ENCODE assay signal across 8 cellular contexts in genomic region chr1:156338180-156338973, GRCh38. TPM values are rescaled to one million over a fixed set of nuclear protein-coding genes. Genes with fewer than 3 reads are reported as not detected.
DNase-seq lines count a peak whose midpoint lies in the region; ATAC-seq, FAIRE-seq and TF ChIP-seq lines count a peak whose summit lies in the region.

Gene CCT3, minus strand, starts transcription at chr1:156338292. Its CDS starts 108 bp downstream, at chr1:156338184.
Gene TSACC, plus strand, starts transcription at chr1:156338526. Its CDS starts 1,232 bp downstream, at chr1:156339758.

- TF ChIP-seq EP300 in tibial nerve (IDR thresholded peaks at IDR 0.05): peak; percentile 68 to 78

- H3K27ac ChIP-seq in parathyroid adenoma (peak within 1 kb of the TSS; percentile 60), tibial nerve (peak within 1 kb of the TSS; percentile 64 to 88 (median 80))

- peak; percentile 90 for DNase-seq in GM12891 (ENCODE audit: insufficient read length, low spot score)
- peak; percentile 99 for DNase-seq in NCI-H1417 treated with DMSO at 0.1 percent for 48 hours (lab: John Stamatoyannopoulos, UW)
- peak; percentile 93 to 97 for DNase-seq in SW 1271 (lab: John Stamatoyannopoulos, UW)
- peak; percentile 99 for DNase-seq in adipocyte (ENCODE audit: low read depth)
- peak; percentile 99 for DNase-seq in cardiac septum (ENCODE audit: low spot score)
- DNase-seq in tibial nerve (ENCODE audit: low spot score in 2 of 2): peak; percentile 99 to 100

- H3K36me3 ChIP-seq in adipocyte (ENCODE audit: control insufficient read depth, insufficient read depth, low read length, severe bottlenecking) (peaks cover 24% of the 10 kb centered on the region), parathyroid adenoma (ENCODE audit: control insufficient read depth, insufficient read depth, low read length) (no peaks in the 10 kb centered on the region), tibial nerve (peaks cover 0 to 22% (median 0%) of the 10 kb centered on the region in 3 donors)

- H3K79me2 ChIP-seq in parathyroid adenoma: peaks cover 13% of the 10 kb centered on the region

- TF ChIP-seq POLR2A in GM12891 (IDR thresholded peaks at IDR 0.05; ENCODE audit: low read depth, low read length): peak; percentile 95
- TF ChIP-seq POLR2A in tibial nerve (IDR thresholded peaks at IDR 0.05): peak; percentile 44 to 65

- H3K9ac ChIP-seq in adipocyte (ENCODE audit: low read length) (peak within 1 kb of the TSS; percentile 99), parathyroid adenoma (peak within 1 kb of the TSS; percentile 19)

- 1% methylated on average over 36 to 46 of the region's 47 CpGs for WGBS in tibial nerve, 2 donors

- no peak for TF ChIP-seq CTCF in parathyroid adenoma (IDR thresholded peaks at IDR 0.05)
- TF ChIP-seq CTCF in tibial nerve (IDR thresholded peaks at IDR 0.05): peak in 1 of 5 experiments; percentile 26

- peak within 1 kb of the TSS; percentile 95 for H3K4me2 ChIP-seq in parathyroid adenoma (ENCODE audit: low read length)

- peak within 1 kb of the TSS; percentile 100 for H3K4me3 ChIP-seq in adipocyte (ENCODE audit: low read length)
- peak within 1 kb of the TSS; percentile 96 for H3K4me3 ChIP-seq in parathyroid adenoma (ENCODE audit: low read depth, low read length)
- H3K4me3 ChIP-seq in tibial nerve: peak within 1 kb of the TSS; percentile 59 to 81 (median 65)

- peak; percentile 100 for FAIRE-seq in GM12891 (lab: Jason Lieb, UNC)

- no peaks in the 10 kb centered on the region for H3K27me3 ChIP-seq in adipocyte (replicated peaks; ENCODE audit: control insufficient read depth, insufficient read depth, low read length)
- no peaks in the 10 kb centered on the region for H3K27me3 ChIP-seq in parathyroid adenoma (ENCODE audit: control insufficient read depth, insufficient read depth, low read length)
- no peaks in the 10 kb centered on the region for H3K27me3 ChIP-seq in tibial nerve

- peak within 1 kb of the TSS; percentile 88 for H2AFZ ChIP-seq in parathyroid adenoma

- peaks cover 16% of the 10 kb centered on the region for H3K4me1 ChIP-seq in adipocyte (ENCODE audit: control insufficient read depth, insufficient read depth, low read length)
- no peaks in the 10 kb centered on the region for H3K4me1 ChIP-seq in parathyroid adenoma
- peaks cover 0 to 28% (median 11%) of the 10 kb centered on the region in 4 donors for H3K4me1 ChIP-seq in tibial nerve

- intact Hi-C loops in cardiac septum (cut with DNase I): no loop called here

- H3K9me3 ChIP-seq in adipocyte (ENCODE audit: control insufficient read depth, low read length) (no peaks in the 10 kb centered on the region), parathyroid adenoma (ENCODE audit: control insufficient read depth, low read length) (no peaks in the 10 kb centered on the region), tibial nerve (no peaks in the 10 kb centered on the region)

- peak; percentile 94 for ATAC-seq in HG02798 (IDR thresholded peaks at IDR 0.05; ENCODE audit: poor library complexity, unreplicated experiment)

TF ChIP-seq in GM12891, 5 proteins besides CTCF, POLR2A, EP300 and RAD21:
- TF ChIP-seq PAX5 (IDR thresholded peaks at IDR 0.05; ENCODE audit: insufficient read depth, low read length, severe bottlenecking) (peak; percentile 81), TAF1 (IDR thresholded peaks at IDR 0.05; ENCODE audit: low read depth, low read length) (peak; percentile 91), POU2F2 (IDR thresholded peaks at IDR 0.05; ENCODE audit: low read depth, low read length) (peak; percentile 65), SPI1 (IDR thresholded peaks at IDR 0.05; ENCODE audit: low read depth, low read length) (no peak), POLR2AphosphoS5 (IDR thresholded peaks at IDR 0.05; ENCODE audit: low read depth, low read length) (peak; percentile 96)

RNA-seq across cellular contexts. Expression of gene CCT3, which starts in this region (rescaled TPM):
- polyA plus RNA-seq in GM12891 (2012; ENCODE audit: low read depth, missing spikeins): 228 TPM
- total RNA-seq in cardiac septum: 127 TPM
- 100 to 1,000 TPM; 113 to 175 (median 137) TPM for total RNA-seq in tibial nerve

RNA-seq across cellular contexts. Expression of gene TSACC, which starts in this region (rescaled TPM):
- 0.30 TPM for polyA plus RNA-seq in GM12891 (2012; ENCODE audit: low read depth, missing spikeins)
- total RNA-seq in cardiac septum: not detected
- not detected for total RNA-seq in tibial nerve

Comparison
In these comparisons a context has a peak if more than half of its experiments do, and no peak if none do; other contexts are left out.
1. Peak in every context shown above with its lines: DNase-seq, ATAC-seq, H3K4me3 ChIP-seq and H3K27ac ChIP-seq.